Comparison of ENCODE assay signal across 20 cellular contexts in genomic region chr4:24256547-24256946, GRCh38.
"Had no signal": no experiment of that assay in that cellular context is flagged by ENCODE, and none has a peak within 500 bp of the region (broad histone marks: within the 10 kb centered on the region; RNA-seq: fewer than 3 reads in every experiment).

No MANE protein-coding gene starts in this region.

- H3K36me3 ChIP-seq: SJCRH30 had no signal

- H3K4me1 ChIP-seq: SJCRH30 had no signal

- DNase-seq: Kasumi-1, MM.1S, NCI-H1092 treated with DMSO at 0.1 percent for 48 hours, NCI-H1436, NCI-H187, NCI-H2029 treated with DMSO at 0.1 percent for 48 hours, NCI-H2171 treated with DMSO at 0.1 percent for 48 hours, NCI-H345, NCI-H446 treated with DMSO at 0.1 percent for 48 hours, NCI-H510A treated with DMSO at 0.1 percent for 48 hours, NCI-H526, PC-3, SHP77 treated with DMSO at 0.1 percent for 48 hours, SJCRH30 had no signal

- H3K27ac Mint-ChIP-seq: IgD-negative memory B cell had no signal

- H3K36me3 Mint-ChIP-seq: IgD-negative memory B cell had no signal

- ATAC-seq: K562, Panc1, PC-3, Right ventricle myocardium inferior, SK-N-SH treated with all-trans-retinoic acid at 6 μM for 48 hours had no signal

- H3K4me1 Mint-ChIP-seq: IgD-negative memory B cell had no signal

- H3K9me3 ChIP-seq: SJCRH30 had no signal

- H3K27ac ChIP-seq: KMS-11, SJCRH30 had no signal

- H3K9ac ChIP-seq: KMS-11 had no signal

- H3K4me3 Mint-ChIP-seq: IgD-negative memory B cell had no signal

- H3K4me3 ChIP-seq: K562, SJCRH30 had no signal

- H3K27me3 ChIP-seq: SJCRH30 had no signal
